In genomic region chr9:86098793-86099694, GRCh38 we compare ENCODE assay signal across 8 cellular contexts. TPM values are rescaled to one million over a fixed set of nuclear protein-coding genes. Genes with fewer than 3 reads are reported as not detected.
DNase-seq lines count a peak whose midpoint lies in the region; ATAC-seq and TF ChIP-seq lines count a peak whose summit lies in the region.

Gene GOLM1 (minus strand): TSS chr9:86099558. CDS start chr9:86079320, 20,238 bp downstream.

- peaks cover 8% of the 10 kb centered on the region for H3K4me1 Mint-ChIP-seq in activated CD4-positive, alpha-beta memory T cell treated with anti-CD3 and anti-CD28 coated beads for 36 hours (ENCODE audit: low read depth)

- no peak within 1 kb of the TSS for H3K27ac Mint-ChIP-seq in activated CD4-positive, alpha-beta memory T cell treated with anti-CD3 and anti-CD28 coated beads for 36 hours

- H3K4me3 Mint-ChIP-seq in activated CD4-positive, alpha-beta memory T cell treated with anti-CD3 and anti-CD28 coated beads for 36 hours: peak within 1 kb of the TSS; percentile 73

- intact Hi-C loops in activated CD4-positive, alpha-beta memory T cell treated with anti-CD3 and anti-CD28 coated beads for 36 hours (cut with micrococcal nuclease): loop anchor here (2.0 kb wide), 1 partner anchor 182 kb away; no protein-coding TSS in a partner anchor
- intact Hi-C loops in tibial artery (cut with DNase I; ENCODE audit: low total_unique reads): no loop called here

- H3K27me3 ChIP-seq in mucosa of rectum (ENCODE audit: control insufficient read depth in 2 of 2, insufficient read depth in 2 of 2, low read length in 2 of 2): peaks cover 0 to 4% of the 10 kb centered on the region in 2 donors
- H3K27me3 ChIP-seq in tibial artery: no peaks in the 10 kb centered on the region

- CTCF ChIA-PET in activated CD4-positive, alpha-beta memory T cell treated with anti-CD3 and anti-CD28 coated beads for 36 hours (lab: Charles Lee): no interaction called here

- TF ChIP-seq CTCF in GM13976 (IDR thresholded peaks at IDR 0.05; ENCODE audit: borderline replicate concordance, control extremely low read depth, extremely low read depth, insufficient read depth, missing control alignments) (peak; percentile 26), tibial artery (IDR thresholded peaks at IDR 0.05) (peak in 1 of 2 experiments; percentile 3)

- POLR2A ChIA-PET in activated CD4-positive, alpha-beta memory T cell treated with anti-CD3 and anti-CD28 coated beads for 36 hours (lab: Charles Lee): no interaction called here

- peak within 1 kb of the TSS; percentile 87 to 93 for H3K27ac ChIP-seq in mucosa of rectum (ENCODE audit: low read depth in 2 of 2, low read length in 2 of 2)
- H3K27ac ChIP-seq in tibial artery: peak within 1 kb of the TSS; percentile 70 to 77

- no peak for DNase-seq in A172 (ENCODE audit: low spot score)
- DNase-seq in GM13976 (ENCODE audit: low spot score): peak; percentile 86
- peak; percentile 5 for DNase-seq in NCI-H146 treated with DMSO at 0.1 percent for 48 hours (lab: John Stamatoyannopoulos, UW; ENCODE audit: unreplicated experiment)
- peak; percentile 47 for DNase-seq in activated CD4-positive, alpha-beta memory T cell treated with anti-CD3 and anti-CD28 coated beads for 36 hours
- peak in 1 of 2 donors; percentile 30 for DNase-seq in tibial artery

- ATAC-seq in HG02759 (IDR thresholded peaks at IDR 0.05; ENCODE audit: unreplicated experiment): peak; percentile 80
- ATAC-seq in esophagus mucosa: peak; percentile 62

- H3K9me3 ChIP-seq in mucosa of rectum (ENCODE audit: control insufficient read depth in 2 of 2, low read length in 2 of 2) (no peaks in the 10 kb centered on the region), tibial artery (no peaks in the 10 kb centered on the region)

- in situ Hi-C loops in GM13976 (cut with MboI; ENCODE audit: low sequenced_read_pairs, unreplicated experiment): no loop called here

- no peaks in the 10 kb centered on the region for H3K36me3 ChIP-seq in mucosa of rectum (ENCODE audit: control insufficient read depth in 2 of 2, insufficient read depth in 2 of 2, low read length in 2 of 2)
- no peaks in the 10 kb centered on the region for H3K36me3 ChIP-seq in tibial artery

- H3K4me1 ChIP-seq in mucosa of rectum (ENCODE audit: control insufficient read depth in 2 of 2, insufficient read depth in 2 of 2, low read length in 2 of 2): peaks cover 6 to 23% of the 10 kb centered on the region in 2 donors
- H3K4me1 ChIP-seq in tibial artery: peaks cover 0 to 19% (median 6%) of the 10 kb centered on the region in 4 donors

- peak within 1 kb of the TSS; percentile 84 to 85 for H3K9ac ChIP-seq in mucosa of rectum (ENCODE audit: low read depth in 1 of 2, low read length in 2 of 2)

- H3K9me3 Mint-ChIP-seq in activated CD4-positive, alpha-beta memory T cell treated with anti-CD3 and anti-CD28 coated beads for 36 hours: no peaks in the 10 kb centered on the region

- H3K27me3 Mint-ChIP-seq in activated CD4-positive, alpha-beta memory T cell treated with anti-CD3 and anti-CD28 coated beads for 36 hours: peaks cover 38% of the 10 kb centered on the region

- peak within 1 kb of the TSS; percentile 69 to 82 for H3K4me3 ChIP-seq in mucosa of rectum (ENCODE audit: low read length in 2 of 2)
- H3K4me3 ChIP-seq in tibial artery: peak within 1 kb of the TSS; percentile 66 to 89

- H3K36me3 Mint-ChIP-seq in activated CD4-positive, alpha-beta memory T cell treated with anti-CD3 and anti-CD28 coated beads for 36 hours: no peaks in the 10 kb centered on the region

RNA-seq across cellular contexts. Expression of gene GOLM1, which starts in this region (rescaled TPM):
- 142 and 155 TPM in 2 replicates for total RNA-seq in A172 (2014; rRNA removed; shearing (Covaris generic))
- total RNA-seq in activated CD4-positive, alpha-beta memory T cell treated with anti-CD3 and anti-CD28 coated beads for 36 hours: 1 to 10 TPM; 2.0 to 2.1 TPM
- total RNA-seq in esophagus mucosa: 3.7 TPM

Comparison
In these comparisons a context has a peak if more than half of its experiments do, and no peak if none do; other contexts are left out.
1. RNA of gene GOLM1 (total RNA-seq): 142 to 155 TPM in A172; 3.7 TPM in esophagus mucosa (single experiment) and 2.0 to 2.1 TPM in activated CD4-positive, alpha-beta memory T cell treated with anti-CD3 and anti-CD28 coated beads for 36 hours; every median in the first group is over 10 times any median in the second.